ENCODE assay signal across 9 cellular contexts in genomic region chr3:186217820-186218164, GRCh38.
DNase-seq lines count a peak whose midpoint lies in the region; ATAC-seq, FAIRE-seq and TF ChIP-seq lines count a peak whose summit lies in the region.
"Had no signal": no experiment of that assay in that cellular context is flagged by ENCODE, and none has a peak within 500 bp of the region (broad histone marks: within the 10 kb centered on the region; RNA-seq: fewer than 3 reads in every experiment).

No MANE protein-coding gene starts in this region.

- CTCF ChIA-PET in CD4-positive, alpha-beta T cell (lab: Charles Lee) = interaction anchor here (0.7 kb wide), 1 partner anchor 321 kb away, joined by 3 read pairs; no protein-coding TSS in a partner anchor

- peaks cover 11% of the 10 kb centered on the region for H3K27me3 Mint-ChIP-seq in activated T-helper 17 cell treated with anti-CD3 and anti-CD28 coated beads, Interleukin-2, amount 50 U/mL, for 72 hours
- H3K27me3 Mint-ChIP-seq in CD4-positive, alpha-beta T cell = no peaks in the 10 kb centered on the region

- no peaks in the 10 kb centered on the region for H3K9me3 ChIP-seq in CD4-positive, alpha-beta T cell (ENCODE audit: control insufficient read depth, low read length)
- H3K9me3 ChIP-seq: Peyer's patch had no signal

- H3K4me1 Mint-ChIP-seq in activated T-helper 17 cell treated with anti-CD3 and anti-CD28 coated beads, Interleukin-2, amount 50 U/mL, for 72 hours = peaks cover 5% of the 10 kb centered on the region
- no peaks in the 10 kb centered on the region for H3K4me1 Mint-ChIP-seq in CD4-positive, alpha-beta T cell (ENCODE audit: low read depth)

- H3K27ac Mint-ChIP-seq in activated T-helper 17 cell treated with anti-CD3 and anti-CD28 coated beads, Interleukin-2, amount 50 U/mL, for 72 hours = no peak overlapping the region
- H3K27ac Mint-ChIP-seq in CD4-positive, alpha-beta T cell = no peak overlapping the region

- peak; percentile 61 for FAIRE-seq in GM19239 (lab: Jason Lieb, UNC)

- POLR2A ChIA-PET in CD4-positive, alpha-beta T cell (lab: Charles Lee) = no interaction called here

- DNase-seq in DMS 273 treated with DMSO at 0.1 percent for 48 hours (lab: John Stamatoyannopoulos, UW) = peak; percentile 24
- peak; percentile 53 for DNase-seq in GM19239 (ENCODE audit: insufficient read length, low spot score)
- no peak for DNase-seq in NOMO-1 treated with dmso at 0.1 percent for 144 hours (lab: John Stamatoyannopoulos, UW; ENCODE audit: unreplicated experiment)
- no peak for DNase-seq in CD4-positive, alpha-beta T cell
- no peak for DNase-seq in D341Med (ENCODE audit: low spot score)
- no peak for DNase-seq in iPS-NIHi11 (ENCODE audit: low spot score)
- DNase-seq: Peyer's patch had no signal

- intact Hi-C loops in CD4-positive, alpha-beta T cell (cut with DNase I, micrococcal nuclease) = no loop called here

- H3K27ac ChIP-seq in CD4-positive, alpha-beta T cell (ENCODE audit: low read depth, low read length) = no peak overlapping the region
- H3K27ac ChIP-seq: Peyer's patch had no signal

- no peak overlapping the region for H3K4me3 Mint-ChIP-seq in activated T-helper 17 cell treated with anti-CD3 and anti-CD28 coated beads, Interleukin-2, amount 50 U/mL, for 72 hours
- no peak overlapping the region for H3K4me3 Mint-ChIP-seq in CD4-positive, alpha-beta T cell

- H3K27me3 ChIP-seq in CD4-positive, alpha-beta T cell (ENCODE audit: control insufficient read depth, insufficient read depth, low read length) = no peaks in the 10 kb centered on the region
- H3K27me3 ChIP-seq: Peyer's patch had no signal

- no peak for TF ChIP-seq CTCF in CD4-positive, alpha-beta T cell (IDR thresholded peaks at IDR 0.05)

- no peaks in the 10 kb centered on the region for H3K9me3 Mint-ChIP-seq in activated T-helper 17 cell treated with anti-CD3 and anti-CD28 coated beads, Interleukin-2, amount 50 U/mL, for 72 hours
- no peaks in the 10 kb centered on the region for H3K9me3 Mint-ChIP-seq in CD4-positive, alpha-beta T cell

- H3K36me3 Mint-ChIP-seq in activated T-helper 17 cell treated with anti-CD3 and anti-CD28 coated beads, Interleukin-2, amount 50 U/mL, for 72 hours (ENCODE audit: low read depth) = no peaks in the 10 kb centered on the region
- no peaks in the 10 kb centered on the region for H3K36me3 Mint-ChIP-seq in CD4-positive, alpha-beta T cell (ENCODE audit: low read depth)

- ATAC-seq in HG03095 (IDR thresholded peaks at IDR 0.05; ENCODE audit: unreplicated experiment) = peak; percentile 90
- ATAC-seq in activated T-helper 17 cell treated with anti-CD3 and anti-CD28 coated beads, Interleukin-2, amount 50 U/mL, for 72 hours (replicated peaks) = peak; percentile 80
- no peak for ATAC-seq in CD4-positive, alpha-beta T cell (ENCODE audit: poor library complexity)

Comparison
In these comparisons a context has a peak if more than half of its experiments do, and no peak if none do; other contexts are left out.
1. DNase-seq: peak in DMS 273 treated with DMSO at 0.1 percent for 48 hours (single experiment) and GM19239 (single experiment); none in NOMO-1 treated with dmso at 0.1 percent for 144 hours (single experiment), CD4-positive, alpha-beta T cell (0 of 10), D341Med (single experiment) and iPS-NIHi11 (single experiment).